In genomic region chr1:197976368-197976767, GRCh38 we compare ENCODE assay signal across 28 cellular contexts.
DNase-seq lines count a peak whose midpoint lies in the region; ATAC-seq lines count a peak whose summit lies in the region.
"Had no signal": no experiment of that assay in that cellular context is flagged by ENCODE, and none has a peak within 500 bp of the region (broad histone marks: within the 10 kb centered on the region; RNA-seq: fewer than 3 reads in every experiment).

No MANE protein-coding gene starts in this region.

- peak overlapping the region; percentile 10 for H3K27ac ChIP-seq in epithelial cell of prostate
- H3K27ac ChIP-seq: 22Rv1, GM23248, SK-N-MC had no signal

- DNase-seq in NCI-H1105 treated with DMSO at 0.1 percent for 48 hours (lab: John Stamatoyannopoulos, UW) (peak; percentile 11), NCI-H1105 (lab: John Stamatoyannopoulos, UW) (no peak), CD1c-positive myeloid dendritic cell (ENCODE audit: extremely low spot score) (peak; percentile 42), NCI-H2029 treated with DMSO at 0.1 percent for 48 hours (lab: John Stamatoyannopoulos, UW) (peak; percentile 23), epithelial cell of prostate (ENCODE audit: low read depth, low spot score) (peak; percentile 76), GDM1 (lab: John Stamatoyannopoulos, UW) (no peak)
- DNase-seq: activated CD4-positive, alpha-beta T cell treated with anti-CD3 and anti-CD28 coated beads for 36 hours; anterior cingulate cortex; caudate nucleus; CD8-positive, alpha-beta memory T cell; dermis blood vessel endothelial cell; DMS79; GM23248; head of caudate nucleus; Karpas-422; left cardiac atrium; mesendoderm; NCI-H1092; NCI-H1930; NCI-H524 treated with DMSO at 0.1 percent for 48 hours; small intestine; stimulated activated CD4-positive, alpha-beta T cell treated with anti-CD3 and anti-CD28 coated beads, Interleukin-2, amount 100 ng/mL, for 24 hours; substantia nigra; T-helper 17 cell had no signal

- no peak for ATAC-seq in HG02840 (IDR thresholded peaks at IDR 0.05; ENCODE audit: low FRiP score, unreplicated experiment)
- ATAC-seq in HG03521 (IDR thresholded peaks at IDR 0.05; ENCODE audit: unreplicated experiment): no peak
- ATAC-seq: activated CD4-positive, alpha-beta T cell treated with anti-CD3 and anti-CD28 coated beads for 36 hours; left cardiac atrium; T-helper 17 cell had no signal

Comparison
In these comparisons a context has a peak if more than half of its experiments do, and no peak if none do; other contexts are left out.
1. DNase-seq: peak in NCI-H1105 treated with DMSO at 0.1 percent for 48 hours (single experiment), CD1c-positive myeloid dendritic cell (single experiment), NCI-H2029 treated with DMSO at 0.1 percent for 48 hours (single experiment) and epithelial cell of prostate (single experiment); none in NCI-H1105 (single experiment) and GDM1 (single experiment).